ENCODE assay signal across 7 cellular contexts in the genomic region with DNA sequence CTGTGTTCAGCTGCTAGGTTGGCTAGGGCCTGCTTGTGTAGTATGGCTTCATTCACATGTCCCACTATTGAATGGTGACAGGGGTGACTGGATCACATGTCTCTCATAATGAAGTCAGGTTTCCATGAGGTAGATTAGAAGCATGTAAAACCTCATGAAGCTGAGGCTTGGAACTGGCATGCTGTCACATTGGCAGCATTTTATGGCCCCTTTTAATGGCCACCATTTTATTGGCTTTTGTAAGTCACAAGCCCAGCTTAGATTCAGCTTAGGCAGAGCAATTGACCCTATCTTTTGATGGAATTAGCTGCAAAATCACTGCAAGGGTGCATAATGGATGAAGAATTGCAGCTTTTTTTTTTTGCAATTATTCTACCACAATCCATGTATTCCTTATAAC.
"Had no signal": no experiment of that assay in that cellular context is flagged by ENCODE, and none has a peak within 500 bp of the region (broad histone marks: within the 10 kb centered on the region; RNA-seq: fewer than 3 reads in every experiment).

No MANE protein-coding gene starts in this region.

- ATAC-seq: HepG2, K562 had no signal

- FAIRE-seq: HepG2, HTR-8/SVneo, K562 had no signal

- H3K36me3 Mint-ChIP-seq: IgD-negative memory B cell had no signal

- H3K4me3 ChIP-seq: K562 had no signal

- H3K4me3 Mint-ChIP-seq: IgD-negative memory B cell had no signal

- DNase-seq: IMR-90, KBM-7 had no signal

- H3K27ac Mint-ChIP-seq: IgD-negative memory B cell had no signal

- H3K4me1 Mint-ChIP-seq: IgD-negative memory B cell had no signal

- H3K27me3 Mint-ChIP-seq: IgD-negative memory B cell had no signal

- H3K27ac ChIP-seq: HL-60 had no signal
